Comparison of ENCODE assay signal across 20 cellular contexts in genomic region chr20:57244627-57245214, GRCh38. TPM values are rescaled to one million over a fixed set of nuclear protein-coding genes. Genes with fewer than 3 reads are reported as not detected.
DNase-seq lines count a peak whose midpoint lies in the region; ATAC-seq and TF ChIP-seq lines count a peak whose summit lies in the region.
"Had no signal": no experiment of that assay in that cellular context is flagged by ENCODE, and none has a peak within 500 bp of the region (broad histone marks: within the 10 kb centered on the region; RNA-seq: fewer than 3 reads in every experiment).

No MANE protein-coding gene starts in this region.

- H3K27me3 ChIP-seq in Loucy (ENCODE audit: insufficient read depth, low read length, poor library complexity, severe bottlenecking) (no peaks in the 10 kb centered on the region), kidney epithelial cell (ENCODE audit: control insufficient read depth, insufficient read depth, low read length) (no peaks in the 10 kb centered on the region), trophoblast cell (ENCODE audit: insufficient read depth, low read length) (no peaks in the 10 kb centered on the region), ascending aorta (no peaks in the 10 kb centered on the region)
- H3K27me3 ChIP-seq: adrenal gland had no signal

- H3K27ac ChIP-seq in trophoblast cell (ENCODE audit: low read depth, low read length) (no peak overlapping the region), ascending aorta (no peak overlapping the region)
- H3K27ac ChIP-seq: adrenal gland, C4-2B, HL-60, SK-N-MC had no signal

- H4K91ac ChIP-seq in trophoblast cell (ENCODE audit: low read depth, low read length), result no peak overlapping the region

- intact Hi-C loops in ascending aorta (cut with DNase I), result no loop called here

- H3K4me3 ChIP-seq in Loucy (ENCODE audit: low read length, poor library complexity, severe bottlenecking), result no peak overlapping the region
- H3K4me3 ChIP-seq in kidney epithelial cell (ENCODE audit: low read depth, low read length), result no peak overlapping the region
- no peak overlapping the region for H3K4me3 ChIP-seq in trophoblast cell (ENCODE audit: low read depth, low read length)
- H3K4me3 ChIP-seq in ascending aorta, result no peak overlapping the region
- H3K4me3 ChIP-seq: adrenal gland, SK-N-MC had no signal

- H3K9ac ChIP-seq in Loucy (ENCODE audit: low read depth, low read length, poor library complexity, severe bottlenecking) (no peak overlapping the region), trophoblast cell (ENCODE audit: low read length) (no peak overlapping the region)

- no peak overlapping the region for H2AK5ac ChIP-seq in trophoblast cell (ENCODE audit: low read length)

- no peak overlapping the region for H3K14ac ChIP-seq in trophoblast cell (ENCODE audit: low read length)

- peak; percentile 47 for TF ChIP-seq CTCF in Loucy (conservative IDR thresholded peaks at IDR 0.05; ENCODE audit: low read length)
- peak; percentile 8 for TF ChIP-seq CTCF in kidney epithelial cell (IDR thresholded peaks at IDR 0.05; ENCODE audit: insufficient read depth, low read length, poor library complexity, severe bottlenecking)
- no peak for TF ChIP-seq CTCF in ascending aorta (IDR thresholded peaks at IDR 0.05)

- H3K23ac ChIP-seq in trophoblast cell (ENCODE audit: low read length), result no peak overlapping the region

- no peaks in the 10 kb centered on the region for H3K79me1 ChIP-seq in trophoblast cell (ENCODE audit: low read length)

- no peak overlapping the region for H4K8ac ChIP-seq in trophoblast cell (ENCODE audit: low read depth, low read length)

- H3K79me2 ChIP-seq in Loucy (ENCODE audit: insufficient read depth, low read length) (no peaks in the 10 kb centered on the region), trophoblast cell (ENCODE audit: control insufficient read depth, insufficient read depth, low read length, poor library complexity) (peaks cover 2% of the 10 kb centered on the region)

- H3K36me3 ChIP-seq in Loucy (ENCODE audit: insufficient read depth, low read length) (no peaks in the 10 kb centered on the region), kidney epithelial cell (ENCODE audit: control insufficient read depth, insufficient read depth, low read length) (no peaks in the 10 kb centered on the region), trophoblast cell (ENCODE audit: control insufficient read depth in 1 of 2, insufficient read depth in 2 of 2, low read length in 2 of 2) (peaks cover 0 to 1% of the 10 kb centered on the region in 2 experiments), ascending aorta (no peaks in the 10 kb centered on the region)
- H3K36me3 ChIP-seq: adrenal gland had no signal

- H3K4me1 ChIP-seq in Loucy (ENCODE audit: insufficient read depth, low read length, poor library complexity, severe bottlenecking), result peaks cover 39% of the 10 kb centered on the region
- H3K4me1 ChIP-seq in trophoblast cell (ENCODE audit: control insufficient read depth in 1 of 2, insufficient read depth in 2 of 2, low read length in 2 of 2), result peaks cover 7% of the 10 kb centered on the region in 2 experiments
- no peaks in the 10 kb centered on the region for H3K4me1 ChIP-seq in ascending aorta
- H3K4me1 ChIP-seq: adrenal gland had no signal

- H3K9me2 ChIP-seq in Loucy (replicated peaks; ENCODE audit: low read depth, low read length), result no peaks in the 10 kb centered on the region

- DNase-seq in ELF-1 (ENCODE audit: low read depth, low spot score) (peak; percentile 75), SW480 (ENCODE audit: low spot score) (peak; percentile 39), kidney epithelial cell (ENCODE audit: low read depth) (no peak), NOMO-1 treated with dmso at 0.1 percent for 144 hours (lab: John Stamatoyannopoulos, UW; ENCODE audit: unreplicated experiment) (no peak), trophoblast cell (no peak), ascending aorta (ENCODE audit: low spot score in 2 of 2) (no peak)
- DNase-seq: immature natural killer cell; Kasumi-1; midbrain; NCI-H1930; NCI-H774; stimulated activated naive CD8-positive, alpha-beta T cell treated with anti-CD3 and anti-CD28 coated beads, Interleukin-15, amount 100 ng/mL, for 72 hours had no signal

- H3K4me2 ChIP-seq in Loucy (ENCODE audit: low read depth, low read length, poor library complexity, severe bottlenecking) (peak overlapping the region; percentile 28), trophoblast cell (ENCODE audit: low read length) (no peak overlapping the region)

- H3K9me3 ChIP-seq in Loucy (ENCODE audit: insufficient read depth, low read depth, low read length) (no peaks in the 10 kb centered on the region), trophoblast cell (ENCODE audit: insufficient read depth, low read depth, low read length) (peaks cover 2% of the 10 kb centered on the region), ascending aorta (no peaks in the 10 kb centered on the region)
- H3K9me3 ChIP-seq: adrenal gland had no signal

- H2BK12ac ChIP-seq in trophoblast cell (ENCODE audit: low read length), result no peak overlapping the region

- H2AFZ ChIP-seq in Loucy (ENCODE audit: low read length), result peak overlapping the region; percentile 58
- no peak overlapping the region for H2AFZ ChIP-seq in trophoblast cell (ENCODE audit: insufficient read depth, low read length, poor library complexity)

- WGBS in trophoblast cell (ENCODE audit: extremely low coverage, insufficient coverage, insufficient read length), result no CpG with 5 or more reads among the region's 3 CpGs

- H3K18ac ChIP-seq in trophoblast cell (ENCODE audit: low read length), result no peak overlapping the region

- no peaks in the 10 kb centered on the region for H4K20me1 ChIP-seq in Loucy (ENCODE audit: insufficient read depth, low read length, poor library complexity, severe bottlenecking)

- no peak overlapping the region for H4K12ac ChIP-seq in trophoblast cell (ENCODE audit: low read depth, low read length)

- H2BK120ac ChIP-seq in trophoblast cell (ENCODE audit: insufficient read depth, low read length, poor library complexity), result no peak overlapping the region

- no peak overlapping the region for H3K4ac ChIP-seq in trophoblast cell (ENCODE audit: low read depth, low read length)

- no peak overlapping the region for H2BK5ac ChIP-seq in trophoblast cell (ENCODE audit: low read depth, low read length, poor library complexity)

- no peak for ATAC-seq in GM21576 (IDR thresholded peaks at IDR 0.05; ENCODE audit: unreplicated experiment)
- ATAC-seq: stimulated activated naive CD8-positive, alpha-beta T cell treated with anti-CD3 and anti-CD28 coated beads, Interleukin-15, amount 100 ng/mL, for 72 hours had no signal

- H3F3A ChIP-seq in Loucy (ENCODE audit: low read depth), result peaks cover 2% of the 10 kb centered on the region

RNA-seq across cellular contexts. Expression of gene BMP7, which starts 21.7 kb away (rescaled TPM):
- 21.8 and 30.5 TPM in 2 replicates for total RNA-seq in kidney epithelial cell
- polyA plus RNA-seq in trophoblast cell (2013), result 13.5 and 14.2 TPM in 2 replicates
- not detected for total RNA-seq in ascending aorta
- total RNA-seq: chondrocyte, osteocyte had no signal
- polyA plus RNA-seq: immature natural killer cell had no signal

Comparison
In these comparisons a context has a peak if more than half of its experiments do, and no peak if none do; other contexts are left out.
1. DNase-seq: peak in ELF-1 (single experiment) and SW480 (single experiment); none in kidney epithelial cell (single experiment), NOMO-1 treated with dmso at 0.1 percent for 144 hours (single experiment), trophoblast cell (0 of 2) and ascending aorta (0 of 2).
2. CTCF ChIP-seq: peak in Loucy (single experiment) and kidney epithelial cell (single experiment); none in ascending aorta (0 of 3).
3. RNA of gene BMP7, which starts 21.7 kb away (total RNA-seq): 21.8 to 30.5 TPM in kidney epithelial cell; not detected in ascending aorta (single experiment); every median in the first group is over 10 times any median in the second.